29 cellular contexts compared by ENCODE assay signal in the genomic region with DNA sequence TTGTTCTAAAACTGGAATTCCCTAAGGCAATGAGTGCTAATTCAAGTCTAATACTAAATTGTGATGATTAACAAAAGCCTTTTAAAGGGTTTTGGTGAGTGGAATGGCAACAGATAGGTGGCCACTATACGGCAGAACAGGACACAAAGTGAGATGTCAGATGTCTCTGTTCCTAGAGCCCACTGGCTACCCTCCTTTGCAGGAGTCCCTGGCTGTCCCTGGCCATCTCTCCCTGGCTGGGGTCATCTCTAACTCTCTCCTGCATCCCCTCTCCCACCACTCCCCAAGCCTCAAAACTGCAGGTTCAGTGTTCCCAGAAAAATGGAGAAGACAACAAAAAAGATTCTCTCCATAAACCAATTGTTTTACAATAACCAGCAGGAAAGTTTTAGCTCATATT.
"Had no signal": no experiment of that assay in that cellular context is flagged by ENCODE, and none has a peak within 500 bp of the region (broad histone marks: within the 10 kb centered on the region; RNA-seq: fewer than 3 reads in every experiment).

No MANE protein-coding gene starts in this region.

- H3K4me1 Mint-ChIP-seq: activated B cell treated with CpG ODN at 0.5 μM for 24 hours; activated CD4-positive, alpha-beta memory T cell treated with anti-CD3 and anti-CD28 coated beads, Interleukin-2, amount 10 ng/mL, durations not matched to agents 7 days and 5 days; activated naive CD4-positive, alpha-beta T cell treated with anti-CD3 and anti-CD28 coated beads, Interleukin-2, amount 10 ng/mL, durations not matched to agents 7 days and 5 days; activated naive CD8-positive, alpha-beta T cell treated with anti-CD3 and anti-CD28 coated beads for 36 hours; activated T-helper 17 cell treated with anti-CD3 and anti-CD28 coated beads, Interleukin-2, amount 50 U/mL, for 72 hours had no signal

- H3K9ac ChIP-seq: SK-N-SH had no signal

- H3K9me3 ChIP-seq: SJCRH30, SK-N-SH had no signal

- DNase-seq: activated B cell treated with CpG ODN at 0.5 μM for 24 hours; activated CD4-positive, alpha-beta memory T cell treated with anti-CD3 and anti-CD28 coated beads, Interleukin-2, amount 10 ng/mL, durations not matched to agents 7 days and 5 days; activated CD4-positive, alpha-beta T cell treated with anti-CD3 and anti-CD28 coated beads, Interleukin-2, amount 50 U/mL, for 1 hour; activated gamma-delta T cell treated with Interleukin-2 at 50 U/mL for 16 hours; activated naive CD4-positive, alpha-beta T cell treated with anti-CD3 and anti-CD28 coated beads, Interleukin-2, amount 10 ng/mL, durations not matched to agents 7 days and 5 days; activated naive CD8-positive, alpha-beta T cell treated with anti-CD3 and anti-CD28 coated beads for 36 hours; activated T-cell treated with anti-CD3 and anti-CD28 coated beads for 4 hours; activated T-cell treated with anti-CD3 and anti-CD28 coated beads, Interleukin-2, amount 50 U/mL, for 48 hours; brain microvascular endothelial cell; Karpas-422; MM.1S; NCI-H1105; NCI-H1436; NCI-H1694 treated with DMSO at 0.1 percent for 48 hours; NCI-H2029 treated with DMSO at 0.1 percent for 48 hours; NCI-H345; NCI-H510A; NCI-H526 treated with DMSO at 0.1 percent for 48 hours; NCI-H82; OCI-M1; RPMI8226; SJCRH30; SK-N-SH had no signal

- H3K27me3 ChIP-seq: brain microvascular endothelial cell, cardiac muscle cell, SJCRH30 had no signal

- H3K27ac Mint-ChIP-seq: activated B cell treated with CpG ODN at 0.5 μM for 24 hours; activated CD4-positive, alpha-beta memory T cell treated with anti-CD3 and anti-CD28 coated beads, Interleukin-2, amount 10 ng/mL, durations not matched to agents 7 days and 5 days; activated naive CD4-positive, alpha-beta T cell treated with anti-CD3 and anti-CD28 coated beads, Interleukin-2, amount 10 ng/mL, durations not matched to agents 7 days and 5 days; activated naive CD8-positive, alpha-beta T cell treated with anti-CD3 and anti-CD28 coated beads for 36 hours; activated T-helper 17 cell treated with anti-CD3 and anti-CD28 coated beads, Interleukin-2, amount 50 U/mL, for 72 hours; T-helper 1 cell treated with Interleukin-12 subunit alpha and Interleukin-12 subunit beta and Interleukin-4 antibody, amounts not matched to agents 30 μg/mL and 1 μg/mL, for 36 hours had no signal

- H3K4me2 ChIP-seq: SK-N-SH had no signal

- H3K36me3 ChIP-seq: brain microvascular endothelial cell, cardiac muscle cell, SJCRH30 had no signal

- H3K36me3 Mint-ChIP-seq: activated naive CD4-positive, alpha-beta T cell treated with anti-CD3 and anti-CD28 coated beads, Interleukin-2, amount 10 ng/mL, durations not matched to agents 7 days and 5 days; activated naive CD8-positive, alpha-beta T cell treated with anti-CD3 and anti-CD28 coated beads for 36 hours had no signal

- H3K9me2 ChIP-seq: SK-N-SH had no signal

- ATAC-seq: activated T-helper 17 cell treated with anti-CD3 and anti-CD28 coated beads, Interleukin-2, amount 50 U/mL, for 72 hours; K562; Panc1; Right ventricle myocardium inferior had no signal

- H3K9me3 Mint-ChIP-seq: activated B cell treated with CpG ODN at 0.5 μM for 24 hours; activated CD4-positive, alpha-beta memory T cell treated with anti-CD3 and anti-CD28 coated beads, Interleukin-2, amount 10 ng/mL, durations not matched to agents 7 days and 5 days; activated naive CD4-positive, alpha-beta T cell treated with anti-CD3 and anti-CD28 coated beads, Interleukin-2, amount 10 ng/mL, durations not matched to agents 7 days and 5 days; activated naive CD8-positive, alpha-beta T cell treated with anti-CD3 and anti-CD28 coated beads for 36 hours; activated T-helper 17 cell treated with anti-CD3 and anti-CD28 coated beads, Interleukin-2, amount 50 U/mL, for 72 hours; T-helper 1 cell treated with Interleukin-12 subunit alpha and Interleukin-12 subunit beta and Interleukin-4 antibody, amounts not matched to agents 30 μg/mL and 1 μg/mL, for 36 hours had no signal

- H3K4me3 Mint-ChIP-seq: activated B cell treated with CpG ODN at 0.5 μM for 24 hours; activated CD4-positive, alpha-beta memory T cell treated with anti-CD3 and anti-CD28 coated beads, Interleukin-2, amount 10 ng/mL, durations not matched to agents 7 days and 5 days; activated naive CD4-positive, alpha-beta T cell treated with anti-CD3 and anti-CD28 coated beads, Interleukin-2, amount 10 ng/mL, durations not matched to agents 7 days and 5 days; activated naive CD8-positive, alpha-beta T cell treated with anti-CD3 and anti-CD28 coated beads for 36 hours; activated T-helper 17 cell treated with anti-CD3 and anti-CD28 coated beads, Interleukin-2, amount 50 U/mL, for 72 hours; T-helper 1 cell treated with Interleukin-12 subunit alpha and Interleukin-12 subunit beta and Interleukin-4 antibody, amounts not matched to agents 30 μg/mL and 1 μg/mL, for 36 hours had no signal

- H3K27ac ChIP-seq: brain microvascular endothelial cell, cardiac muscle cell, SJCRH30 had no signal

- H3K4me3 ChIP-seq: cardiac muscle cell, K562, SJCRH30 had no signal
